ENCODE assay signal across 1 cellular context in the genomic region with DNA sequence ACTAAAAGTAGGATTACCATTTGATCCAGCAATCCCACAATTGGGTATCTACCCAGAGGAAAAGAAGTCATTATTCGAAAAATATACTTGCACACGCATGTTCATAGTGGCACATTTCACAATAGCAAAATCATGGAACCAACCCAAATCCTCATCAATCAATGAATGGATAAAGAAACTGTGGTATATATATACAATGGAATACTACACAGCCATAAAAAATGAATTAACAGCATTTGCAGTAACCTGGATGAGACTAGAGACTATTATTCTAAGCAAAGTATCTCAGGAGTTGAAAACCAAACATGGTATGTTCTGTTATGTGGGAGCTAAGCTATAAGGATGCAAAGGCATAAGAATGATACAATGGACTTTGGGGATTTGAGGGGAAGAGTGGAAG.
TF ChIP-seq lines count a peak whose summit lies in the region.

No MANE protein-coding gene starts in this region.

TF ChIP-seq in K562, 482 proteins besides CTCF, POLR2A, EP300 and RAD21:
- peak; percentile 80 for TF ChIP-seq ZNF146 (CRISPR knock-in tag; IDR thresholded peaks at IDR 0.05; ENCODE audit: unreplicated experiment)
- TF ChIP-seq RBM25 (IDR thresholded peaks at IDR 0.05; ENCODE audit: low read depth, low read length, severe bottlenecking), result peak; percentile 16
- no peak for TF ChIP-seq HNRNPK (IDR thresholded peaks at IDR 0.05; ENCODE audit: low read depth, low read length, poor library complexity, severe bottlenecking)
- no peak for TF ChIP-seq NR2F6 (CRISPR knock-in tag; IDR thresholded peaks at IDR 0.05)
